Comparison of ENCODE assay signal across 11 cellular contexts in genomic region chr11:47850337-47850736, GRCh38. TPM values are rescaled to one million over a fixed set of nuclear protein-coding genes. Genes with fewer than 3 reads are reported as not detected.
A peak's percentile ranks its signal among the peaks of the same experiment; 100 is the strongest.
DNase-seq lines count a peak whose midpoint lies in the region; ATAC-seq and TF ChIP-seq lines count a peak whose summit lies in the region.
"Had no signal": no experiment of that assay in that cellular context is flagged by ENCODE, and none has a peak within 500 bp of the region (broad histone marks: within the 10 kb centered on the region; RNA-seq: fewer than 3 reads in every experiment).

No MANE protein-coding gene starts in this region.

- ATAC-seq in GM18867 (IDR thresholded peaks at IDR 0.05; ENCODE audit: unreplicated experiment) (peak; percentile 41), HG03108 (IDR thresholded peaks at IDR 0.05; ENCODE audit: unreplicated experiment) (peak; percentile 39), activated B cell treated with CpG ODN at 0.5 μM for 24 hours (ENCODE audit: low read depth) (peak; percentile 18)

- CTCF ChIA-PET in activated B cell treated with CpG ODN at 0.5 μM for 24 hours (lab: Charles Lee): interaction anchor here (0.9 to 1.4 kb wide), 4 partner anchors 82 to 259 kb away, joined by 3 to 6 read pairs (median 3); no protein-coding TSS in a partner anchor

- peaks cover 83% of the 10 kb centered on the region for H3K4me1 Mint-ChIP-seq in activated B cell treated with CpG ODN at 0.5 μM for 24 hours

- TF ChIP-seq CTCF in activated B cell treated with CpG ODN at 0.5 μM for 24 hours (IDR thresholded peaks at IDR 0.05) (no peak), ovary (IDR thresholded peaks at IDR 0.05) (no peak)

- H3K9me3 Mint-ChIP-seq in activated B cell treated with CpG ODN at 0.5 μM for 24 hours: no peaks in the 10 kb centered on the region
- H3K9me3 Mint-ChIP-seq: CD14-positive monocyte had no signal

- H3K4me3 ChIP-seq in ovary: no peak overlapping the region
- H3K4me3 ChIP-seq: upper lobe of left lung had no signal

- H3K27me3 Mint-ChIP-seq in activated B cell treated with CpG ODN at 0.5 μM for 24 hours: no peaks in the 10 kb centered on the region

- peaks cover 25% of the 10 kb centered on the region for H3K36me3 Mint-ChIP-seq in activated B cell treated with CpG ODN at 0.5 μM for 24 hours (ENCODE audit: low read depth)

- H3K4me1 ChIP-seq in ovary (ENCODE audit: insufficient read depth): peaks cover 1% of the 10 kb centered on the region

- no peak for TF ChIP-seq POLR2A in ovary (IDR thresholded peaks at IDR 0.05)

- POLR2A ChIA-PET in activated B cell treated with CpG ODN at 0.5 μM for 24 hours (lab: Charles Lee): interaction anchor here (0.5 to 3.1 kb wide), 12 partner anchors 11 to 262 kb away, joined by 3 to 25 read pairs (median 4); no protein-coding TSS in a partner anchor

- 63 to 75% (median 67%) methylated on average over 1 of the region's 1 CpG for WGBS in ovary, 3 donors

- H3K9me3 ChIP-seq in ovary: no peaks in the 10 kb centered on the region
- H3K9me3 ChIP-seq: upper lobe of left lung had no signal

- intact Hi-C loops in activated B cell treated with CpG ODN at 0.5 μM for 24 hours (cut with micrococcal nuclease) (loop anchor here (1.0 to 10.0 kb wide), 4 partner anchors 33 to 446 kb away; partner anchors contain the start of genes PSMC3 and SLC39A13), ovary (cut with DNase I) (no loop called here)

- peak; percentile 42 to 55 for DNase-seq in AML-193 (lab: John Stamatoyannopoulos, UW)
- no peak for DNase-seq in activated B cell treated with CpG ODN at 0.5 μM for 24 hours
- no peak for DNase-seq in ovary
- DNase-seq in GM19240 (ENCODE audit: insufficient read length, low spot score): no peak
- no peak for DNase-seq in NK-92 treated with Interleukin-12 subunit alpha and Interleukin-12 subunit beta, amount 100 ng/mL, for 24 hours (lab: John Stamatoyannopoulos, UW)
- no peak for DNase-seq in activated effector memory CD4-positive, alpha-beta T cell treated with anti-CD3 and anti-CD28 coated beads, Interleukin-2, amount 50 U/mL, for 16 hours
- DNase-seq: activated CD4-positive, alpha-beta T cell treated with anti-CD3 and anti-CD28 coated beads, Interleukin-2, amount 50 U/mL, for 4 hours; upper lobe of left lung had no signal

- H3K27me3 ChIP-seq in ovary: no peaks in the 10 kb centered on the region
- H3K27me3 ChIP-seq: upper lobe of left lung had no signal

- no peak for TF ChIP-seq EP300 in ovary (IDR thresholded peaks at IDR 0.05)

- peak overlapping the region; percentile 84 for H3K27ac Mint-ChIP-seq in activated B cell treated with CpG ODN at 0.5 μM for 24 hours

- H3K27ac ChIP-seq in ovary: no peak overlapping the region
- H3K27ac ChIP-seq: upper lobe of left lung had no signal

- H3K4me3 Mint-ChIP-seq in activated B cell treated with CpG ODN at 0.5 μM for 24 hours: peak overlapping the region; percentile 49

- no peaks in the 10 kb centered on the region for H3K36me3 ChIP-seq in ovary

RNA-seq across cellular contexts. Expression of gene NUP160, which starts 2.2 kb away (rescaled TPM):
- total RNA-seq in activated B cell treated with CpG ODN at 0.5 μM for 24 hours (53.2 and 70.8 TPM in 2 replicates), ovary (10 to 100 TPM; 29.1 to 48.5 (median 32.7) TPM)
- polyA plus RNA-seq in ovary: 10 to 100 TPM; 21.3 to 27.3 TPM

Comparison
In these comparisons a context has a peak if more than half of its experiments do, and no peak if none do; other contexts are left out.
1. DNase-seq: peak in AML-193 (2 of 2); none in activated B cell treated with CpG ODN at 0.5 μM for 24 hours (single experiment), ovary (0 of 5), GM19240 (single experiment), NK-92 treated with Interleukin-12 subunit alpha and Interleukin-12 subunit beta, amount 100 ng/mL, for 24 hours (single experiment) and activated effector memory CD4-positive, alpha-beta T cell treated with anti-CD3 and anti-CD28 coated beads, Interleukin-2, amount 50 U/mL, for 16 hours (single experiment).
2. Peak in every context shown above with its lines, with median percentiles within 50 percentile points of each other: ATAC-seq.